8 cellular contexts compared by ENCODE assay signal in the genomic region with DNA sequence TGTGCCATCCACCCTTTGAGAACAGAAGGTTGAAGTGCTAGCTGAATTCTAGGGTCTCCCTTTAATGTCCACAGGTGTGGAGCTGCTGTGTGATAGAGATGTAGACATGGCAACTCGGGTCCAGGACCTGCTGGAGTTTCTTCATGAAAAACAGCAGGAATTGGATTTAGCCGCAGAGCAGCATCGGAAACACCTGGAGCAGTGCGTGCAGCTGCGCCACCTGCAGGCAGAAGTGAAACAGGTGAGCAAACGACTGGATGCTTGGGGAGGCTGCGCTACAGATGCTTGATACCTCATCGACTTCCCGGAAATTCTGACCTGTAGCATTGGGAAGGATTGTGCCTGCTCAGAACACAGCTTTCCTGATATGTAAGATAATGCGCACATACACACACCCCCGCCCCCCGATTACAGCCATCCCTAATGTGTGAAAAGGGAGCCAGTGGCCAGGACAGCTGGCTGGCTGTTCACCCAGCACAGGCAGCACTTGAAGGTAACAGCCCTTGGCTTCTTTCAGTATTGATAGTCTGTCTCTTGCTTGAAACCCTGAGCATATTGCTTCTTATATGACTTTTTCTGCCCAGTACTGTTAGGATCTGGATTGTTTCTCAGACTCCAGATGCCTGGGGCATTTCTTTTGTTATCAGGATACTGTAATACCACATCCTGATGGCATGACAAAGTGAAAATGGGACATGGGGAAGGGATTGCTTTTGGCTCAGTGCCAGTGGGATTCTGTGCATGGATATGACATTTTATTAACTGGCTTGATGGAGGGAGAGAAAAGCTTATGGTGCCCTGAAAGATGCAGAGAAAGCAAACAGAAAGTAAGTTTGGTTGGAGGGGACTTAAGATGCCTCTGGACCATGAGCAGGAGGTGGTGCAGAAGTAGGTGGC.
DNase-seq lines count a peak whose midpoint lies in the region; ATAC-seq and TF ChIP-seq lines count a peak whose summit lies in the region.

No MANE protein-coding gene starts in this region.

- H3K4me1 ChIP-seq in thyroid gland, result no peaks in the 10 kb centered on the region
- H3K4me1 ChIP-seq in testis, result no peaks in the 10 kb centered on the region

- peaks cover 35 to 50% of the 10 kb centered on the region in 2 donors for H3K36me3 ChIP-seq in thyroid gland
- no peaks in the 10 kb centered on the region for H3K36me3 ChIP-seq in testis (ENCODE audit: low read depth, missing control alignments)

- no peak for ATAC-seq in HG02642 (IDR thresholded peaks at IDR 0.05; ENCODE audit: poor library complexity, unreplicated experiment)

- H3K4me3 ChIP-seq in fibroblast of pulmonary artery (replicated peaks; ENCODE audit: low read depth, low read length) (no peak overlapping the region), thyroid gland (replicated peaks in 1 of 3) (no peak overlapping the region), testis (no peak overlapping the region)

- H3K27me3 ChIP-seq in thyroid gland, result no peaks in the 10 kb centered on the region
- no peaks in the 10 kb centered on the region for H3K27me3 ChIP-seq in testis

- intact Hi-C loops in thyroid gland (cut with DNase I), result no loop called here
- intact Hi-C loops in testis (cut with DNase I; ENCODE audit: low total_unique reads), result no loop called here

- no peak for TF ChIP-seq POLR2A in thyroid gland (IDR thresholded peaks at IDR 0.05)
- no peak for TF ChIP-seq POLR2A in testis (IDR thresholded peaks at IDR 0.05)

- no peaks in the 10 kb centered on the region for H3K9me3 ChIP-seq in thyroid gland
- no peaks in the 10 kb centered on the region for H3K9me3 ChIP-seq in testis

- TF ChIP-seq CTCF in 22Rv1 (IDR thresholded peaks at IDR 0.05) (peak; percentile 96), GM12874 (IDR thresholded peaks at IDR 0.05; ENCODE audit: insufficient read depth, low read depth, low read length) (peak; percentile 73), fibroblast of pulmonary artery (IDR thresholded peaks at IDR 0.05; ENCODE audit: low read length, missing control alignments) (peak; percentile 63), thyroid gland (IDR thresholded peaks at IDR 0.05) (peak in 4 of 6 experiments; percentile 9 to 61 (median 44)), testis (IDR thresholded peaks at IDR 0.05) (peak in 1 of 3 experiments; percentile 38)

- WGBS in thyroid gland, 2 donors, result 73% methylated on average over 12 of the region's 12 CpGs
- WGBS in testis, 2 donors, result 84 to 89% methylated on average over 12 of the region's 12 CpGs

- DNase-seq in SHP77 (lab: John Stamatoyannopoulos, UW) (peak; percentile 67 to 81), fibroblast of pulmonary artery (ENCODE audit: low read depth) (peak; percentile 20), thyroid gland (peak; percentile 46 to 60), testis (no peak)
- no peak for DNase-seq in stimulated activated CD4-positive, alpha-beta T cell treated with anti-CD3 and anti-CD28 coated beads, Interleukin-4, amount 100 ng/mL, for 1 hour

- no peak overlapping the region for H3K27ac ChIP-seq in 22Rv1
- no peak overlapping the region for H3K27ac ChIP-seq in thyroid gland
- no peak overlapping the region for H3K27ac ChIP-seq in testis

Comparison
In these comparisons a context has a peak if more than half of its experiments do, and no peak if none do; other contexts are left out.
1. DNase-seq: peak in SHP77 (2 of 2), fibroblast of pulmonary artery (single experiment) and thyroid gland (2 of 2); none in testis (single experiment) and stimulated activated CD4-positive, alpha-beta T cell treated with anti-CD3 and anti-CD28 coated beads, Interleukin-4, amount 100 ng/mL, for 1 hour (single experiment).